Comparison of ENCODE assay signal across 1 cellular context in the genomic region with DNA sequence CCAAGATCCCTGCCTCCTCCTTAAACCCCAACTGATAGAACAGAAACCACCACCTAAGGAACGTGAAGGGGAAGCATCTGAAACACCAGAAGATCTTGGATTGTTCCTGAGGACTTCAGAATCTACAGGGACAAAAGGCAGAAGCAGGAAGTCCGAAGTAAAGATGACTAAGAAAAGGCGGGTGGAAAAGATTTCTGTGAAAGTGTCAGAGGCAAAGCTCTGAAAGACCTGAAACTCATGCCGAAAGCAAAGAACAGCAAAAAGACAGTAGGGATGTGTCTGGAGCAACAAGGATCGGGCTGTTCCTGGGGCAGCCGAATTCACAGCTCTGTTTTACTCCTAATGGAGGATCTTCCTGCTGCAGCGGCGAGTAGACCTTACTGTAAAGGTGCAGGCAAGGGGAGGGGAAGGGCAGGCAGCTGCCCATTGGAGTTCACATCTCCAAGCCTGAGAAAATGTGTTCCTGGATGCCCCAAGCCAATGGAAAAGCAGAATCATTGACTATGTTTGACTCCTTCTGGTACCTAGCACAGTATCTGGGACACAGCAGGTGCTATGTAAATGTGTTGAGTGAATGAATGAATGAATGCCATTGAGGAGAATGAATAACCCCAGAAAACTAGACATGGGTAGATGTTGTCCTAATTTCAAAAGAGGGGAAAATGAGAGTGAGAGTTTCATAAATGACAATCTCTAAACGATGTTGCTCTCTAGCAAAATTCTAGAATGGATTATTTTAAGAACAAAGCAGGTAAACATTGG.
TF ChIP-seq lines count a peak whose summit lies in the region.

No MANE protein-coding gene starts in this region.

TF ChIP-seq in K562, 482 proteins besides CTCF, POLR2A, EP300 and RAD21 (continued from another document):
- TF ChIP-seq MECOM (CRISPR knock-in tag; IDR thresholded peaks at IDR 0.05) (no peak), ZNF398 (CRISPR knock-in tag; IDR thresholded peaks at IDR 0.05) (no peak), MYBL2 (IDR thresholded peaks at IDR 0.05; ENCODE audit: low read depth) (no peak), MYBL2 (CRISPR knock-in tag; IDR thresholded peaks at IDR 0.05; ENCODE audit: borderline replicate concordance) (no peak), BRF1 (IDR thresholded peaks at IDR 0.05; ENCODE audit: borderline replicate concordance, extremely low read depth, insufficient read length) (no peak), NBN (IDR thresholded peaks at IDR 0.05; ENCODE audit: low read depth) (no peak), ZNF76 (CRISPR knock-in tag; IDR thresholded peaks at IDR 0.05; ENCODE audit: borderline replicate concordance) (no peak), ZNF561 (CRISPR knock-in tag; conservative IDR thresholded peaks at IDR 0.05) (no peak), KAT8 (IDR thresholded peaks at IDR 0.05; ENCODE audit: low read depth) (no peak), ZBTB33 (CRISPR knock-in tag; IDR thresholded peaks at IDR 0.05) (no peak), ZNF592 (IDR thresholded peaks at IDR 0.05) (no peak), ZNF253 (CRISPR knock-in tag; conservative IDR thresholded peaks at IDR 0.05) (no peak), SUPT5H (IDR thresholded peaks at IDR 0.05) (no peak), PREB (CRISPR knock-in tag; IDR thresholded peaks at IDR 0.05) (no peak; the same call in 1 of the 2 replicates), CEBPG (CRISPR knock-in tag; IDR thresholded peaks at IDR 0.05) (no peak), CEBPG (tag; conservative IDR thresholded peaks at IDR 0.05 in 1 of 2, IDR thresholded peaks at IDR 0.05 in 1 of 2) (no peak)
- TF ChIP-seq, protein P1, sequence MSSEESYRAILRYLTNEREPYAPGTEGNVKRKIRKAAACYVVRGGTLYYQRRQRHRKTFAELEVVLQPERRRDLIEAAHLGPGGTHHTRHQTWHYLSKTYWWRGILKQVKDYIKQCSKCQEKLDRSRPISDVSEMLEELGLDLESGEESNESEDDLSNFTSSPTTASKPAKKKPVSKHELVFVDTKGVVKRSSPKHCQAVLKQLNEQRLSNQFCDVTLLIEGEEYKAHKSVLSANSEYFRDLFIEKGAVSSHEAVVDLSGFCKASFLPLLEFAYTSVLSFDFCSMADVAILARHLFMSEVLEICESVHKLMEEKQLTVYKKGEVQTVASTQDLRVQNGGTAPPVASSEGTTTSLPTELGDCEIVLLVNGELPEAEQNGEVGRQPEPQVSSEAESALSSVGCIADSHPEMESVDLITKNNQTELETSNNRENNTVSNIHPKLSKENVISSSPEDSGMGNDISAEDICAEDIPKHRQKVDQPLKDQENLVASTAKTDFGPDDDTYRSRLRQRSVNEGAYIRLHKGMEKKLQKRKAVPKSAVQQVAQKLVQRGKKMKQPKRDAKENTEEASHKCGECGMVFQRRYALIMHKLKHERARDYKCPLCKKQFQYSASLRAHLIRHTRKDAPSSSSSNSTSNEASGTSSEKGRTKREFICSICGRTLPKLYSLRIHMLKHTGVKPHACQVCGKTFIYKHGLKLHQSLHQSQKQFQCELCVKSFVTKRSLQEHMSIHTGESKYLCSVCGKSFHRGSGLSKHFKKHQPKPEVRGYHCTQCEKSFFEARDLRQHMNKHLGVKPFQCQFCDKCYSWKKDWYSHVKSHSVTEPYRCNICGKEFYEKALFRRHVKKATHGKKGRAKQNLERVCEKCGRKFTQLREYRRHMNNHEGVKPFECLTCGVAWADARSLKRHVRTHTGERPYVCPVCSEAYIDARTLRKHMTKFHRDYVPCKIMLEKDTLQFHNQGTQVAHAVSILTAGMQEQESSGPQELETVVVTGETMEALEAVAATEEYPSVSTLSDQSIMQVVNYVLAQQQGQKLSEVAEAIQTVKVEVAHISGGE (CRISPR knock-in tag; IDR thresholded peaks at IDR 0.05), result no peak
